ENCODE assay signal across 19 cellular contexts in genomic region chr1:112296908-112297307, GRCh38.
DNase-seq lines count a peak whose midpoint lies in the region; ATAC-seq, FAIRE-seq and TF ChIP-seq lines count a peak whose summit lies in the region.
"Had no signal": no experiment of that assay in that cellular context is flagged by ENCODE, and none has a peak within 500 bp of the region (broad histone marks: within the 10 kb centered on the region; RNA-seq: fewer than 3 reads in every experiment).

No MANE protein-coding gene starts in this region.

- H3K27me3 Mint-ChIP-seq in central memory CD8-positive, alpha-beta T cell, result peaks cover 47% of the 10 kb centered on the region

- H3K27ac Mint-ChIP-seq in central memory CD8-positive, alpha-beta T cell (ENCODE audit: low read depth), result peak overlapping the region; percentile 16
- H3K27ac Mint-ChIP-seq: activated CD4-positive, alpha-beta T cell treated with anti-CD3 and anti-CD28 coated beads, Interleukin-2, amount 10 ng/mL, durations not matched to agents 24 days and 14 days had no signal

- no peaks in the 10 kb centered on the region for H3K4me1 ChIP-seq in foreskin keratinocyte
- H3K4me1 ChIP-seq: prostate gland had no signal

- TF ChIP-seq CTCF in foreskin keratinocyte (conservative IDR thresholded peaks at IDR 0.05), result no peak

- no peak overlapping the region for H3K27ac ChIP-seq in foreskin keratinocyte
- H3K27ac ChIP-seq: KMS-11, prostate gland, upper lobe of left lung had no signal

- peak; percentile 8 for DNase-seq in activated CD4-positive, alpha-beta T cell treated with anti-CD3 and anti-CD28 coated beads for 48 hours
- no peak for DNase-seq in activated CD4-positive, alpha-beta T cell treated with anti-CD3 and anti-CD28 coated beads for 4 hours
- peak; percentile 70 for DNase-seq in NCI-H510A treated with DMSO at 0.1 percent for 48 hours (lab: John Stamatoyannopoulos, UW)
- no peak for DNase-seq in central memory CD8-positive, alpha-beta T cell (ENCODE audit: low spot score in 2 of 2)
- DNase-seq in urothelium cell line (ENCODE audit: low spot score), result peak; percentile 48
- DNase-seq in dedifferentiated amniotic fluid mesenchymal stem cell (ENCODE audit: extremely low spot score), result no peak
- DNase-seq in foreskin keratinocyte, result no peak
- DNase-seq: activated CD4-positive, alpha-beta T cell treated with anti-CD3 and anti-CD28 coated beads, Interleukin-2, amount 10 ng/mL, durations not matched to agents 24 days and 14 days; activated CD8-positive, alpha-beta memory T cell treated with anti-CD3 and anti-CD28 coated beads, Interleukin-2, amount 50 U/mL, for 48 hours; erythroblast; NCI-H1048; NCI-H2171; stimulated activated CD4-positive, alpha-beta T cell treated with anti-CD3 and anti-CD28 coated beads, Interleukin-2, amount 100 ng/mL, for 48 hours had no signal

- peaks cover 4% of the 10 kb centered on the region for H3K9me3 Mint-ChIP-seq in central memory CD8-positive, alpha-beta T cell
- H3K9me3 Mint-ChIP-seq: activated CD4-positive, alpha-beta T cell treated with anti-CD3 and anti-CD28 coated beads, Interleukin-2, amount 10 ng/mL, durations not matched to agents 24 days and 14 days had no signal

- no peaks in the 10 kb centered on the region for H3K36me3 Mint-ChIP-seq in central memory CD8-positive, alpha-beta T cell (ENCODE audit: insufficient read depth)

- peaks cover 19% of the 10 kb centered on the region for H3K27me3 ChIP-seq in foreskin keratinocyte
- H3K27me3 ChIP-seq: upper lobe of left lung had no signal

- no peak for ATAC-seq in central memory CD8-positive, alpha-beta T cell (replicated peaks; ENCODE audit: extremely low read depth, poor library complexity, severe bottlenecking)
- ATAC-seq in GM18520 (IDR thresholded peaks at IDR 0.05; ENCODE audit: unreplicated experiment) (no peak), foreskin keratinocyte (no peak)

- H3K4me1 Mint-ChIP-seq in central memory CD8-positive, alpha-beta T cell, result no peaks in the 10 kb centered on the region
- H3K4me1 Mint-ChIP-seq: activated CD4-positive, alpha-beta T cell treated with anti-CD3 and anti-CD28 coated beads, Interleukin-2, amount 10 ng/mL, durations not matched to agents 24 days and 14 days; neural crest cell had no signal

- H3K4me3 Mint-ChIP-seq in central memory CD8-positive, alpha-beta T cell, result no peak overlapping the region
- H3K4me3 Mint-ChIP-seq: activated CD4-positive, alpha-beta T cell treated with anti-CD3 and anti-CD28 coated beads, Interleukin-2, amount 10 ng/mL, durations not matched to agents 24 days and 14 days; neural crest cell had no signal

- FAIRE-seq in urothelium cell line (lab: Jason Lieb, UNC), result no peak
- FAIRE-seq: A204.1 had no signal

Comparison
In these comparisons a context has a peak if more than half of its experiments do, and no peak if none do; other contexts are left out.
1. DNase-seq: peak in activated CD4-positive, alpha-beta T cell treated with anti-CD3 and anti-CD28 coated beads for 48 hours (single experiment), NCI-H510A treated with DMSO at 0.1 percent for 48 hours (single experiment) and urothelium cell line (single experiment); none in activated CD4-positive, alpha-beta T cell treated with anti-CD3 and anti-CD28 coated beads for 4 hours (0 of 2), central memory CD8-positive, alpha-beta T cell (0 of 2), dedifferentiated amniotic fluid mesenchymal stem cell (single experiment) and foreskin keratinocyte (0 of 2).